9 cellular contexts compared by ENCODE assay signal in genomic region chr3:155391583-155391982, GRCh38.
DNase-seq lines count a peak whose midpoint lies in the region; ATAC-seq, FAIRE-seq and TF ChIP-seq lines count a peak whose summit lies in the region.
"Had no signal": no experiment of that assay in that cellular context is flagged by ENCODE, and none has a peak within 500 bp of the region (broad histone marks: within the 10 kb centered on the region; RNA-seq: fewer than 3 reads in every experiment).

No MANE protein-coding gene starts in this region.

- H3K9me3 Mint-ChIP-seq in stimulated activated naive B cell treated with anti-CD40 and anti-IgM and Interleukin-4, amounts not matched to agents 10 μg/mL and 1 μg/mL and 100 μg/mL, for 72 hours = peaks cover 4 to 5% of the 10 kb centered on the region in 2 donors

- H3K27ac ChIP-seq in upper lobe of right lung = peak overlapping the region; percentile 48
- H3K27ac ChIP-seq: 22Rv1 had no signal

- FAIRE-seq in GM12891 (lab: Jason Lieb, UNC) = no peak

- H3K27me3 Mint-ChIP-seq in stimulated activated naive B cell treated with anti-CD40 and anti-IgM and Interleukin-4, amounts not matched to agents 10 μg/mL and 1 μg/mL and 100 μg/mL, for 72 hours = no peaks in the 10 kb centered on the region

- H3K4me1 ChIP-seq in upper lobe of right lung = peaks cover 6% of the 10 kb centered on the region

- H3K36me3 Mint-ChIP-seq in stimulated activated naive B cell treated with anti-CD40 and anti-IgM and Interleukin-4, amounts not matched to agents 10 μg/mL and 1 μg/mL and 100 μg/mL, for 72 hours = no peaks in the 10 kb centered on the region

- no peak overlapping the region for H3K27ac Mint-ChIP-seq in stimulated activated naive B cell treated with anti-CD40 and anti-IgM and Interleukin-4, amounts not matched to agents 10 μg/mL and 1 μg/mL and 100 μg/mL, for 72 hours

- no peak overlapping the region for H3K4me3 Mint-ChIP-seq in stimulated activated naive B cell treated with anti-CD40 and anti-IgM and Interleukin-4, amounts not matched to agents 10 μg/mL and 1 μg/mL and 100 μg/mL, for 72 hours

- H3K4me3 ChIP-seq in upper lobe of right lung = no peak overlapping the region

- H3K9me3 ChIP-seq in upper lobe of right lung = no peaks in the 10 kb centered on the region

- H3K36me3 ChIP-seq in upper lobe of right lung = no peaks in the 10 kb centered on the region

- intact Hi-C loops in upper lobe of right lung (cut with DNase I) = no loop called here

- H3K4me1 Mint-ChIP-seq in stimulated activated naive B cell treated with anti-CD40 and anti-IgM and Interleukin-4, amounts not matched to agents 10 μg/mL and 1 μg/mL and 100 μg/mL, for 72 hours = no peaks in the 10 kb centered on the region

- no peaks in the 10 kb centered on the region for H3K27me3 ChIP-seq in upper lobe of right lung

- TF ChIP-seq POLR2A in GM12891 (IDR thresholded peaks at IDR 0.05; ENCODE audit: low read depth, low read length) = no peak

- TF ChIP-seq CTCF in upper lobe of right lung (IDR thresholded peaks at IDR 0.05) = no peak

- ATAC-seq in upper lobe of right lung = peak; percentile 96
- ATAC-seq in stimulated activated naive B cell treated with anti-CD40 and anti-IgM and Interleukin-4, amounts not matched to agents 10 μg/mL and 1 μg/mL and 100 μg/mL, for 72 hours (replicated peaks) = no peak

- DNase-seq in DMS 273 (lab: John Stamatoyannopoulos, UW; ENCODE audit: unreplicated experiment) (peak; percentile 42), DMS 273 treated with DMSO at 0.1 percent for 48 hours (lab: John Stamatoyannopoulos, UW) (no peak), amniotic stem cell (lab: John Stamatoyannopoulos, UW) (peak; percentile 32), islet precursor cell (peak; percentile 89), upper lobe of right lung (no peak), GM12891 (ENCODE audit: insufficient read length, low spot score) (no peak), NCI-H748 (lab: John Stamatoyannopoulos, UW; ENCODE audit: unreplicated experiment) (no peak)
- no peak for DNase-seq in stimulated activated naive B cell treated with anti-CD40 and anti-IgM and Interleukin-4, amounts not matched to agents 10 μg/mL and 1 μg/mL and 100 μg/mL, for 72 hours

TF ChIP-seq in GM12891, 5 proteins besides CTCF, POLR2A, EP300 and RAD21:
- TF ChIP-seq TAF1 (IDR thresholded peaks at IDR 0.05; ENCODE audit: low read depth, low read length) = no peak
- no peak for TF ChIP-seq PAX5 (IDR thresholded peaks at IDR 0.05; ENCODE audit: insufficient read depth, low read length, severe bottlenecking)

Comparison
In these comparisons a context has a peak if more than half of its experiments do, and no peak if none do; other contexts are left out.
1. DNase-seq: peak in DMS 273 (single experiment), amniotic stem cell (single experiment) and islet precursor cell (single experiment); none in DMS 273 treated with DMSO at 0.1 percent for 48 hours (single experiment), upper lobe of right lung (single experiment), stimulated activated naive B cell treated with anti-CD40 and anti-IgM and Interleukin-4, amounts not matched to agents 10 μg/mL and 1 μg/mL and 100 μg/mL, for 72 hours (single experiment), GM12891 (single experiment) and NCI-H748 (single experiment).